16 cellular contexts compared by ENCODE assay signal in the genomic region with DNA sequence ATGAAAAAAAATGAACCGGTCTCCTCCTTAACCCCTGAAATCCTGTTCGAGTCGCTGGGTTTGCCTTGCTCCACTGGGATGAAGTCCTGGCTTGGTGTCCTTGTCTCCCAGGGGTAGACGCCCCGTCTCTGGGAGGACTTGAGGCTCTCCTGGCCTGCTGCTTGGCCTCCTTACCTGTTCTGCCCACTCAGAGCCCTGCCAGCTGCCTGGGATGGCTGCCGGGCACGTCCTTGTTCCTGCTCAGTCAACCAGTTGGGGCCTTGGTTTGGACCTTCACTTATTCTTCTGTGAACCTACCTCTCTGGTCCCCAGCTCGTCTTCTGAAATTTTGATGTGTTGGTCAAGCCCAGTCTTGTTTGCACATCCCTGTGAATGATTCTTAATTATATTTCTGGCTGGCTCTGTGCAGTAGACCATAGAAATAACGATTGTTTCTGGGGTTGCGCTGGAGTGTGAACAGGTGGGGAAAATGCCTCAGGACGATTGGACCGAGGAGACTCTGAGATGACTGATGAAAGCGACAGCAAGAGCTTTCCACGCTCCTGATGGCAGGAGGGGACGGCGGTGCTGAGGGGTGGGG.
DNase-seq lines count a peak whose midpoint lies in the region; ATAC-seq, FAIRE-seq and TF ChIP-seq lines count a peak whose summit lies in the region.
"Had no signal": no experiment of that assay in that cellular context is flagged by ENCODE, and none has a peak within 500 bp of the region (broad histone marks: within the 10 kb centered on the region; RNA-seq: fewer than 3 reads in every experiment).

No MANE protein-coding gene starts in this region.

- peak overlapping the region; percentile 72; the same call in 1 of the 2 replicates for H3K4me2 ChIP-seq in HepG2 (ENCODE audit: low read depth, low read length)

- TF ChIP-seq CTCF in HepG2 (CRISPR knock-in tag; IDR thresholded peaks at IDR 0.05) (no peak), sigmoid colon (IDR thresholded peaks at IDR 0.05) (no peak)

- no peak overlapping the region for H2AFZ ChIP-seq in HepG2 (ENCODE audit: low read length)

- no TSS peak for BruUV-seq in HepG2 (replicated peaks; lab: Mats Ljungman, UMichigan)

- in situ Hi-C loops in Caki2 (cut with HindIII; ENCODE audit: low pct_unique_long_range_greater_than_20kb, low sequenced_read_pairs) = no loop called here
- in situ Hi-C loops in HepG2 (cut with HindIII; ENCODE audit: extremely low pct_ligation_motif_present, low pct_unique_long_range_greater_than_20kb) = no loop called here

- FAIRE-seq in HepG2 (lab: Jason Lieb, UNC) = no peak
- FAIRE-seq: GM12892 had no signal

- H3K4me1 ChIP-seq in HepG2 (ENCODE audit: insufficient read depth, low read length) (peaks cover 52% of the 10 kb centered on the region), sigmoid colon (no peaks in the 10 kb centered on the region)
- H3K4me1 ChIP-seq: Peyer's patch had no signal

- intact Hi-C loops in HepG2 (cut with micrococcal nuclease; ENCODE audit: unreplicated experiment) (loop anchor here (5.0 kb wide), 1 partner anchor 189 kb away; the partner anchor contains the start of gene CCDC170), sigmoid colon (cut with DNase I) (no loop called here)

- ATAC-seq in T-helper 17 cell (no peak), HepG2 (no peak), HG03521 (IDR thresholded peaks at IDR 0.05; ENCODE audit: unreplicated experiment) (no peak), GM21786 (IDR thresholded peaks at IDR 0.05; ENCODE audit: unreplicated experiment) (no peak), GM18870 (IDR thresholded peaks at IDR 0.05; ENCODE audit: unreplicated experiment) (no peak)
- ATAC-seq: effector memory CD8-positive, alpha-beta T cell; left colon; T-cell had no signal

- WGBS in HepG2 (ENCODE audit: low lambda C conversion rate) = 77% methylated on average over 16 of the region's 16 CpGs
- 87 to 94% methylated on average over 16 of the region's 16 CpGs for WGBS in sigmoid colon, 2 donors

- H3K36me3 ChIP-seq in HepG2 (replicated peaks in 1 of 2; ENCODE audit: control insufficient read depth in 1 of 2, insufficient read depth in 2 of 2, low read length in 2 of 2) (no peaks in the 10 kb centered on the region), sigmoid colon (no peaks in the 10 kb centered on the region)
- H3K36me3 ChIP-seq: Peyer's patch had no signal

- H4K20me1 ChIP-seq in HepG2 (ENCODE audit: insufficient read depth, low read length) = no peaks in the 10 kb centered on the region

- CTCF ChIA-PET in HepG2 (lab: Yijun Ruan, JAX; ENCODE audit: low intra/inter-chr PET ratio, low total read pairs) = no interaction called here

- H3K9me3 ChIP-seq in T-helper 17 cell (ENCODE audit: control insufficient read depth, low read length, poor library complexity, severe bottlenecking) = no peaks in the 10 kb centered on the region
- H3K9me3 ChIP-seq in HepG2 (ENCODE audit: low read length) = no peaks in the 10 kb centered on the region
- H3K9me3 ChIP-seq in sigmoid colon = no peaks in the 10 kb centered on the region
- H3K9me3 ChIP-seq: Peyer's patch had no signal

- H3K27ac ChIP-seq in HepG2 (ENCODE audit: extremely low read length, insufficient read depth, low read length) (no peak overlapping the region), sigmoid colon (peak overlapping the region; percentile 31 to 54 (median 42))
- H3K27ac ChIP-seq: C4-2B had no signal

- no peaks in the 10 kb centered on the region for H3K79me2 ChIP-seq in HepG2 (ENCODE audit: insufficient read depth, low read length)

- H3K4me3 ChIP-seq in HepG2 (replicated peaks in 1 of 3; ENCODE audit: insufficient read depth in 1 of 3, low read depth in 2 of 3, low read length in 3 of 3) (peak overlapping the region in 1 of 3 experiments; percentile 56; a peak in 2 of 6 replicates), sigmoid colon (no peak overlapping the region)

- peaks cover 3% of the 10 kb centered on the region for H3K4me1 Mint-ChIP-seq in T-helper 17 cell

- no peak for TF ChIP-seq EP300 in HepG2 (IDR thresholded peaks at IDR 0.05; ENCODE audit: low read depth in 2 of 2, low read length in 2 of 2)
- no peak for TF ChIP-seq EP300 in HepG2 (CRISPR knock-in tag; IDR thresholded peaks at IDR 0.05; ENCODE audit: borderline replicate concordance)
- TF ChIP-seq EP300 in sigmoid colon (IDR thresholded peaks at IDR 0.05) = no peak

- peak; percentile 67 for DNase-seq in Caki2 (ENCODE audit: low read depth)
- no peak for DNase-seq in T-helper 17 cell
- DNase-seq in HepG2 (ENCODE audit: low spot score) = no peak
- DNase-seq in sigmoid colon = no peak
- no peak for DNase-seq in activated T-cell treated with anti-CD3 and anti-CD28 coated beads, Interleukin-2, amount 50 U/mL, for 1 hour
- DNase-seq: effector memory CD8-positive, alpha-beta T cell; glutamatergic neuron; Peyer's patch had no signal

- H3K27ac Mint-ChIP-seq in T-helper 17 cell = peak overlapping the region; percentile 59
- H3K27ac Mint-ChIP-seq: activated naive CD4-positive, alpha-beta T cell treated with anti-CD3 and anti-CD28 coated beads, Interleukin-2, amount 50 U/mL, for 24 hours had no signal

- H3K9ac ChIP-seq in HepG2 (ENCODE audit: insufficient read depth, low read depth, low read length) = no peak overlapping the region

- peaks cover 3% of the 10 kb centered on the region for H3K36me3 Mint-ChIP-seq in T-helper 17 cell (ENCODE audit: low read depth)
- H3K36me3 Mint-ChIP-seq: activated naive CD4-positive, alpha-beta T cell treated with anti-CD3 and anti-CD28 coated beads, Interleukin-2, amount 50 U/mL, for 24 hours; T-cell had no signal

- TF ChIP-seq RAD21 in HepG2 (CRISPR knock-in tag; IDR thresholded peaks at IDR 0.05) = no peak

- TF ChIP-seq POLR2A in HepG2 (IDR thresholded peaks at IDR 0.05; ENCODE audit: insufficient read depth in 1 of 2, low read depth in 2 of 2, low read length in 2 of 2) = no peak
- TF ChIP-seq POLR2A in sigmoid colon (IDR thresholded peaks at IDR 0.05) = no peak

- POLR2A ChIA-PET in HepG2 (lab: Yijun Ruan, JAX) = interaction anchor here (2.3 kb wide), 1 partner anchor 12 kb away, joined by 8 read pairs; no protein-coding TSS in a partner anchor

- H3K27me3 ChIP-seq in HepG2 (ENCODE audit: control insufficient read depth in 1 of 2, insufficient read depth in 2 of 2, low read length in 2 of 2) (no peaks in the 10 kb centered on the region; a peak in 1 of 5 replicates), sigmoid colon (no peaks in the 10 kb centered on the region)
- H3K27me3 ChIP-seq: Peyer's patch had no signal

- peaks cover 32% of the 10 kb centered on the region for H3K27me3 Mint-ChIP-seq in T-helper 17 cell

- H3K4me3 Mint-ChIP-seq in T-helper 17 cell = no peak overlapping the region
- H3K4me3 Mint-ChIP-seq: effector memory CD8-positive, alpha-beta T cell had no signal

TF ChIP-seq in HepG2, 621 proteins besides CTCF, POLR2A, EP300 and RAD21:
- TF ChIP-seq ZNF768 (CRISPR knock-in tag; IDR thresholded peaks at IDR 0.05) (peak; percentile 42; the same call in 1 of the 2 replicates), ZNF18 (CRISPR knock-in tag; IDR thresholded peaks at IDR 0.05; ENCODE audit: insufficient replicate concordance) (no peak), MTA1 (CRISPR knock-in tag; IDR thresholded peaks at IDR 0.05; ENCODE audit: borderline replicate concordance) (no peak), FOXO1 (CRISPR knock-in tag; IDR thresholded peaks at IDR 0.05) (no peak), ZNF572 (CRISPR knock-in tag; IDR thresholded peaks at IDR 0.05) (peak; percentile 71; the same call in 1 of the 2 replicates), SOX6 (IDR thresholded peaks at IDR 0.05) (no peak), SOX6 (CRISPR knock-in tag; IDR thresholded peaks at IDR 0.05) (0 out of 2 replicates have a peak, but pooled peaks have one; percentile 4), ZNF430 (CRISPR knock-in tag; IDR thresholded peaks at IDR 0.05) (0 out of 2 replicates have a peak, but pooled peaks have one; percentile 4)
TF ChIP-seq in HepG2: peak in this region for 4.
